ENCODE assay signal across 8 cellular contexts in the genomic region with DNA sequence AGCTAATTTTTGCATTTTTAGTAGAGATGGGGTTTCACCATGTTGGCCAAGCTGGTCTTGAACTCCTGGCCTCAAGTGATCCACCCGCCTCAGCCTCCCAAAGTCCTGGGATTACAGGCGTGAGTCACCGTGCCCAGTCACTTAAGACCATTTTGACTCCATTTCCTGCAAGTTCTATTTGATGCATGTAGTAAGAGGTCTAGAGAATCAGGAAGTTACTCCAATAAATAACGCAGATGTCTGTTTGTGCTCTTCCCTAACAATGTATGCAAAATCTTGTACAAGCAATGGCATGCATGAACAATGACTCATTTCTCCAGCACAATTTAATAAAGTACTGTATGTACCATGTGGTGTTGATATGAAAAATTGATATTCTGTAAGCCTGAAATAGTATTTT. TPM values are rescaled to one million over a fixed set of nuclear protein-coding genes. Genes with fewer than 3 reads are reported as not detected.
DNase-seq lines count a peak whose midpoint lies in the region; TF ChIP-seq lines count a peak whose summit lies in the region.
"Not testable (repeated sequence)": the region's sequence is repeated elsewhere in the genome, so short reads cannot be mapped to it uniquely, and the experiment has no call there.

No MANE protein-coding gene starts in this region.

- TF ChIP-seq CTCF in AG10803 (conservative IDR thresholded peaks at IDR 0.05; ENCODE audit: low read length); chondrocyte (IDR thresholded peaks at IDR 0.05); foreskin fibroblast (IDR thresholded peaks at IDR 0.05; ENCODE audit: low read depth, low read length): not testable (repeated sequence)

- intact Hi-C loops in activated CD4-positive, alpha-beta T cell treated with anti-CD3 and anti-CD28 coated beads, Interleukin-2, amount 10 ng/mL, durations not matched to agents 24 days and 14 days (cut with micrococcal nuclease): not testable (repeated sequence)

- not testable (repeated sequence) for H3K9ac ChIP-seq in stomach smooth muscle (ENCODE audit: low read length in 2 of 2)

- H3K36me3 Mint-ChIP-seq in activated CD4-positive, alpha-beta T cell treated with anti-CD3 and anti-CD28 coated beads, Interleukin-2, amount 10 ng/mL, durations not matched to agents 24 days and 14 days (ENCODE audit: low read depth): peaks cover 48% of the 10 kb centered on the region
- H3K36me3 Mint-ChIP-seq in chondrocyte (ENCODE audit: low read depth): not testable (repeated sequence)

- peaks cover 37% of the 10 kb centered on the region for H3K4me1 Mint-ChIP-seq in activated CD4-positive, alpha-beta T cell treated with anti-CD3 and anti-CD28 coated beads, Interleukin-2, amount 10 ng/mL, durations not matched to agents 24 days and 14 days
- H3K4me1 Mint-ChIP-seq in chondrocyte (ENCODE audit: low read depth): peaks cover 58% of the 10 kb centered on the region

- H3K4me3 ChIP-seq in AG10803 (ENCODE audit: low read length); foreskin fibroblast (ENCODE audit: low read depth in 1 of 2, low read length in 2 of 2); muscle layer of duodenum (ENCODE audit: low read depth in 1 of 2, low read length in 2 of 2); stomach smooth muscle (ENCODE audit: low read length in 2 of 2): not testable (repeated sequence)

- H3K4me1 ChIP-seq in muscle layer of duodenum (ENCODE audit: control insufficient read depth in 1 of 2, insufficient read depth in 2 of 2, low read length in 2 of 2) (peaks cover 4 to 43% of the 10 kb centered on the region in 2 donors), stomach smooth muscle (ENCODE audit: control insufficient read depth, insufficient read depth, low read length) (peaks cover 35% of the 10 kb centered on the region)

- not testable (repeated sequence) for H3K27me3 Mint-ChIP-seq in activated CD4-positive, alpha-beta T cell treated with anti-CD3 and anti-CD28 coated beads, Interleukin-2, amount 10 ng/mL, durations not matched to agents 24 days and 14 days; chondrocyte (ENCODE audit: low read depth)

- H3K4me3 Mint-ChIP-seq in activated CD4-positive, alpha-beta T cell treated with anti-CD3 and anti-CD28 coated beads, Interleukin-2, amount 10 ng/mL, durations not matched to agents 24 days and 14 days; chondrocyte (ENCODE audit: unreplicated experiment): not testable (repeated sequence)

- peak; percentile 82 for DNase-seq in AG10803 (ENCODE audit: low read depth)
- DNase-seq in HPDE6-E6E7 (ENCODE audit: extremely low spot score): peak; percentile 49
- DNase-seq in NOMO-1 treated with dmso at 0.1 percent for 144 hours (lab: John Stamatoyannopoulos, UW; ENCODE audit: unreplicated experiment): peak; percentile 75
- DNase-seq in activated CD4-positive, alpha-beta T cell treated with anti-CD3 and anti-CD28 coated beads, Interleukin-2, amount 10 ng/mL, durations not matched to agents 24 days and 14 days; chondrocyte (ENCODE audit: low spot score): not testable (repeated sequence)
- DNase-seq in foreskin fibroblast: peak; percentile 91 to 93

- H3K27ac ChIP-seq in muscle layer of duodenum (ENCODE audit: low read length) (peak overlapping the region; percentile 53), stomach smooth muscle (ENCODE audit: low read length) (peak overlapping the region; percentile 25)

- not testable (repeated sequence) for H3K9me3 Mint-ChIP-seq in activated CD4-positive, alpha-beta T cell treated with anti-CD3 and anti-CD28 coated beads, Interleukin-2, amount 10 ng/mL, durations not matched to agents 24 days and 14 days; chondrocyte (ENCODE audit: low read depth)

- H3K27ac Mint-ChIP-seq in activated CD4-positive, alpha-beta T cell treated with anti-CD3 and anti-CD28 coated beads, Interleukin-2, amount 10 ng/mL, durations not matched to agents 24 days and 14 days: peak overlapping the region; percentile 37
- peak overlapping the region; percentile 74 for H3K27ac Mint-ChIP-seq in chondrocyte (ENCODE audit: unreplicated experiment)

- H3K36me3 ChIP-seq in muscle layer of duodenum (ENCODE audit: control insufficient read depth in 1 of 2, insufficient read depth in 2 of 2, low read length in 2 of 2); stomach smooth muscle (ENCODE audit: control insufficient read depth in 2 of 2, insufficient read depth in 2 of 2, low read length in 2 of 2): not testable (repeated sequence)

- not testable (repeated sequence) for H3K27me3 ChIP-seq in muscle layer of duodenum (ENCODE audit: low read depth, low read length); stomach smooth muscle (ENCODE audit: control insufficient read depth in 1 of 2, insufficient read depth in 2 of 2, low read length in 2 of 2)

- H3K9me3 ChIP-seq in muscle layer of duodenum (ENCODE audit: control insufficient read depth in 1 of 2, low read length in 2 of 2); stomach smooth muscle (ENCODE audit: control insufficient read depth in 2 of 2, low read length in 2 of 2): not testable (repeated sequence)

RNA-seq across cellular contexts. Expression of gene PPTC7, which starts 37.9 kb away (rescaled TPM):
- total RNA-seq in activated CD4-positive, alpha-beta T cell treated with anti-CD3 and anti-CD28 coated beads, Interleukin-2, amount 10 ng/mL, durations not matched to agents 24 days and 14 days: 57.9 and 58.4 TPM in 2 replicates
- 10.9 to 15.3 TPM (median 13.9 TPM) in 3 replicates for total RNA-seq in chondrocyte

RNA-seq across cellular contexts. Expression of gene RAD9B, which starts 43.1 kb away (rescaled TPM):
- total RNA-seq in activated CD4-positive, alpha-beta T cell treated with anti-CD3 and anti-CD28 coated beads, Interleukin-2, amount 10 ng/mL, durations not matched to agents 24 days and 14 days: 0.37 and 0.95 TPM in 2 replicates
- total RNA-seq in chondrocyte: 0.27 to 0.54 TPM (median 0.39 TPM) in 3 replicates

RNA-seq across cellular contexts. Expression of gene VPS29, which starts 43.3 kb away (rescaled TPM):
- total RNA-seq in activated CD4-positive, alpha-beta T cell treated with anti-CD3 and anti-CD28 coated beads, Interleukin-2, amount 10 ng/mL, durations not matched to agents 24 days and 14 days: 101 and 106 TPM in 2 replicates
- 83.0 to 93.9 TPM (median 90.4 TPM) in 3 replicates for total RNA-seq in chondrocyte
